ENCODE assay signal across 11 cellular contexts in the genomic region with DNA sequence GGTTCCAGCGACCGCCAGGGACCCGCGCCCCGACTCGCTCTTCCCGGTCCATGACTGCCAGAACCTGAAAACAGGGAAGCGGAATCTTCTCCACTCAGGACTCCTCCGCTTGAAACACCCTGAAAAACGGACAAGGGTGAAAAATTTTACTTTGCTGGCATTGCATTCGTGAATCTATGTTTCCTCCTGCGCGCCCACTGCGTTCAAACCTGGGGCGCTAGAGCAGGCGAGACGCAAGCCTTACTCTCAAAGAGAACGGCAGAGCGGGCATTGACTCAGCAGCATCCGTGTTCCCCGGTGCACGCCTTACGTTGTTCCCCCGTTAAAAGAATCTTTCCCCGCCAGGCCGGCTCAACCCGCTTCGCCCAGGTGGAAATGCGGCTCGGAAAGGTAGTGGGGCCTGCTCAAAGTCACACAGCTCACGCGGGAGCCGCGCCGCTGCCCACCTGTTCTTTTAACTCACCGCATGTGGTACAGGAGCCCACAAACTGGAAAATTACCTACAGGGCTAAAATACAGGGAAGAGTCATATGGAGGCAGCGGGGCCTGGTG. TPM values are rescaled to one million over a fixed set of nuclear protein-coding genes. Genes with fewer than 3 reads are reported as not detected.
A peak's percentile ranks its signal among the peaks of the same experiment; 100 is the strongest.
DNase-seq lines count a peak whose midpoint lies in the region; ATAC-seq and TF ChIP-seq lines count a peak whose summit lies in the region.
"Had no signal": no experiment of that assay in that cellular context is flagged by ENCODE, and none has a peak within 500 bp of the region (broad histone marks: within the 10 kb centered on the region; RNA-seq: fewer than 3 reads in every experiment).

No MANE protein-coding gene starts in this region.

- peaks cover 7% of the 10 kb centered on the region for H3K4me1 Mint-ChIP-seq in activated T-cell treated with anti-CD3 and anti-CD28 coated beads, Interleukin-2, amount 50 U/mL, for 24 hours (ENCODE audit: low read depth)

- no peaks in the 10 kb centered on the region for H3K36me3 ChIP-seq in suprapubic skin

- no peak for TF ChIP-seq EP300 in suprapubic skin (IDR thresholded peaks at IDR 0.05)

- no peaks in the 10 kb centered on the region for H3K36me3 Mint-ChIP-seq in activated T-cell treated with anti-CD3 and anti-CD28 coated beads, Interleukin-2, amount 50 U/mL, for 24 hours (ENCODE audit: low read depth)

- H3K9me3 ChIP-seq in iPS-18c (ENCODE audit: control insufficient read depth, insufficient read depth, low read length), result no peaks in the 10 kb centered on the region
- no peaks in the 10 kb centered on the region for H3K9me3 ChIP-seq in suprapubic skin

- H3K4me1 ChIP-seq in suprapubic skin, result peaks cover 19% of the 10 kb centered on the region

- H3K27me3 Mint-ChIP-seq in activated T-cell treated with anti-CD3 and anti-CD28 coated beads, Interleukin-2, amount 50 U/mL, for 24 hours, result peaks cover 70% of the 10 kb centered on the region

- H3K27ac ChIP-seq in VCaP, result no peak overlapping the region
- H3K27ac ChIP-seq in suprapubic skin, result no peak overlapping the region

- no peak for ATAC-seq in GM19455 (IDR thresholded peaks at IDR 0.05; ENCODE audit: unreplicated experiment)

- H3K9me3 Mint-ChIP-seq in activated T-cell treated with anti-CD3 and anti-CD28 coated beads, Interleukin-2, amount 50 U/mL, for 24 hours, result no peaks in the 10 kb centered on the region

- H3K27me3 ChIP-seq in suprapubic skin, result peaks cover 62% of the 10 kb centered on the region

- peak overlapping the region; percentile 61 for H3K4me3 Mint-ChIP-seq in activated T-cell treated with anti-CD3 and anti-CD28 coated beads, Interleukin-2, amount 50 U/mL, for 24 hours

- 0 out of 2 replicates have a peak overlapping the region, but pooled peaks have one; percentile 10 for H3K4me3 ChIP-seq in iPS-18c (ENCODE audit: insufficient read depth, low read depth, low read length)
- peak overlapping the region; percentile 35 for H3K4me3 ChIP-seq in suprapubic skin

- DNase-seq in activated T-cell treated with anti-CD3 and anti-CD28 coated beads, Interleukin-2, amount 50 U/mL, for 24 hours, result no peak
- DNase-seq in activated T-cell treated with anti-CD3 and anti-CD28 coated beads for 4 hours, result no peak
- no peak for DNase-seq in suprapubic skin (ENCODE audit: low spot score in 2 of 2)
- DNase-seq in DMS79 treated with DMSO at 0.1 percent for 48 hours (lab: John Stamatoyannopoulos, UW), result no peak
- no peak for DNase-seq in iPS-NIHi11 (ENCODE audit: low spot score)
- DNase-seq: HCEC 1CT had no signal

- peak; percentile 4 for TF ChIP-seq CTCF in VCaP (conservative IDR thresholded peaks at IDR 0.05)
- no peak for TF ChIP-seq CTCF in suprapubic skin (IDR thresholded peaks at IDR 0.05)

- 26% methylated on average over 31 of the region's 37 CpGs for WGBS in suprapubic skin

- no peak overlapping the region for H3K27ac Mint-ChIP-seq in activated T-cell treated with anti-CD3 and anti-CD28 coated beads, Interleukin-2, amount 50 U/mL, for 24 hours

- TF ChIP-seq POLR2A in suprapubic skin (IDR thresholded peaks at IDR 0.05), result no peak

RNA-seq across cellular contexts. Expression of gene DRD1, which starts 1.0 kb away (rescaled TPM):
- under 1 TPM in 1 of 4 donors, not detected in 3; 0.42 TPM for total RNA-seq in suprapubic skin
- total RNA-seq: HT-29, skeletal muscle tissue had no signal

RNA-seq across cellular contexts. Expression of gene SFXN1, which starts 33.4 kb away (rescaled TPM):
- 10 to 100 TPM; 13.5 to 37.4 (median 25.6) TPM for total RNA-seq in suprapubic skin
